In genomic region chr2:132875193-132875592, GRCh38 we compare ENCODE assay signal across 18 cellular contexts.
DNase-seq lines count a peak whose midpoint lies in the region; FAIRE-seq and TF ChIP-seq lines count a peak whose summit lies in the region.
"Had no signal": no experiment of that assay in that cellular context is flagged by ENCODE, and none has a peak within 500 bp of the region (broad histone marks: within the 10 kb centered on the region; RNA-seq: fewer than 3 reads in every experiment).

No MANE protein-coding gene starts in this region.

- H4K12ac ChIP-seq in trophoblast cell (ENCODE audit: low read depth, low read length), result no peak overlapping the region

- no peak overlapping the region for H2BK120ac ChIP-seq in H9 (ENCODE audit: low read depth, low read length, poor library complexity, severe bottlenecking)
- no peak overlapping the region for H2BK120ac ChIP-seq in trophoblast cell (ENCODE audit: insufficient read depth, low read length, poor library complexity)

- no peak overlapping the region for H2AK5ac ChIP-seq in H9 (ENCODE audit: insufficient read length, low read length)
- no peak overlapping the region for H2AK5ac ChIP-seq in trophoblast cell (ENCODE audit: low read length)

- H3K36me3 Mint-ChIP-seq in H9 (ENCODE audit: insufficient read depth in 1 of 3, low read depth in 3 of 3), result no peaks in the 10 kb centered on the region
- no peaks in the 10 kb centered on the region for H3K36me3 Mint-ChIP-seq in endodermal cell (ENCODE audit: low read depth)
- H3K36me3 Mint-ChIP-seq in activated T-helper 2 cell treated with anti-CD3 and anti-CD28 coated beads, Interferon-gamma antibody, Interleukin-2, Interleukin-4, amounts not matched to agents 10 μg/mL and 5 μg/mL and 100 μg/mL, durations not matched to agents 14 hours and 24 hours and 36 hours (ENCODE audit: low read depth), result no peaks in the 10 kb centered on the region

- H2BK20ac ChIP-seq in H9 (ENCODE audit: low read depth, low read length, poor library complexity, severe bottlenecking), result no peak overlapping the region

- no peaks in the 10 kb centered on the region for H3K23me2 ChIP-seq in H9 (ENCODE audit: insufficient read length, low read depth, low read length, poor library complexity, severe bottlenecking)

- H2AFZ ChIP-seq in H9 (ENCODE audit: low read length) (no peak overlapping the region), trophoblast cell (ENCODE audit: insufficient read depth, low read length, poor library complexity) (no peak overlapping the region)

- H4K91ac ChIP-seq in H9 (ENCODE audit: insufficient read length, low read depth, low read length) (no peak overlapping the region), trophoblast cell (ENCODE audit: low read depth, low read length) (no peak overlapping the region)

- H3K36me3 ChIP-seq in endodermal cell (ENCODE audit: control insufficient read depth, insufficient read depth, low read length) (no peaks in the 10 kb centered on the region), trophoblast cell (ENCODE audit: control insufficient read depth in 1 of 2, insufficient read depth in 2 of 2, low read length in 2 of 2) (no peaks in the 10 kb centered on the region)

- no peak overlapping the region for H3K18ac ChIP-seq in H9 (ENCODE audit: insufficient read length, low read depth, low read length)
- no peak overlapping the region for H3K18ac ChIP-seq in trophoblast cell (ENCODE audit: low read length)

- H3K56ac ChIP-seq in H9 (ENCODE audit: insufficient read length, low read depth, low read length), result no peak overlapping the region

- TF ChIP-seq CTCF in H9 (conservative IDR thresholded peaks at IDR 0.05) (0 out of 3 replicates have a peak, but pooled peaks have one; percentile 15), endodermal cell (conservative IDR thresholded peaks at IDR 0.05) (peak; percentile 29), D721Med (IDR thresholded peaks at IDR 0.05; ENCODE audit: insufficient read depth, missing control alignments) (no peak)

- FAIRE-seq in HTR-8/SVneo (lab: Jason Lieb, UNC) (no peak), D721Med (lab: Jason Lieb, UNC) (no peak)
- FAIRE-seq: A204.1, GM12892, HepG2 had no signal

- no peak for DNase-seq in H9
- DNase-seq in endodermal cell, result peak; percentile 48
- no peak for DNase-seq in trophoblast cell
- DNase-seq in activated T-helper 2 cell treated with anti-CD3 and anti-CD28 coated beads, Interferon-gamma antibody, Interleukin-2, Interleukin-4, amounts not matched to agents 10 μg/mL and 5 μg/mL and 100 μg/mL, durations not matched to agents 14 hours and 24 hours and 36 hours (ENCODE audit: low spot score), result no peak
- DNase-seq in HTR-8/SVneo (ENCODE audit: insufficient read length, low spot score), result no peak
- DNase-seq in D721Med (ENCODE audit: insufficient read length, low spot score), result no peak
- DNase-seq: AML-193; Caco-2; CD4-positive, alpha-beta T cell; DMS153; DMS79; GDM1; HFFc6; KG1 had no signal

- H3K23ac ChIP-seq in H9 (ENCODE audit: insufficient read length, low read depth, low read length) (no peak overlapping the region), trophoblast cell (ENCODE audit: low read length) (peak overlapping the region; percentile 98)

- H2BK12ac ChIP-seq in H9 (ENCODE audit: insufficient read length, low read depth, low read length) (no peak overlapping the region), trophoblast cell (ENCODE audit: low read length) (no peak overlapping the region)

- H4K20me1 ChIP-seq in H9 (ENCODE audit: control insufficient read depth, insufficient read depth, insufficient read length), result no peaks in the 10 kb centered on the region

- intact Hi-C loops in activated T-helper 2 cell treated with anti-CD3 and anti-CD28 coated beads, Interferon-gamma antibody, Interleukin-2, Interleukin-4, amounts not matched to agents 10 μg/mL and 5 μg/mL and 100 μg/mL, durations not matched to agents 14 hours and 24 hours and 36 hours (cut with micrococcal nuclease), result no loop called here

- H3K27me3 Mint-ChIP-seq in H9 (ENCODE audit: low read depth) (no peaks in the 10 kb centered on the region), endodermal cell (ENCODE audit: insufficient read depth) (no peaks in the 10 kb centered on the region)
- no peaks in the 10 kb centered on the region for H3K27me3 Mint-ChIP-seq in activated T-helper 2 cell treated with anti-CD3 and anti-CD28 coated beads, Interferon-gamma antibody, Interleukin-2, Interleukin-4, amounts not matched to agents 10 μg/mL and 5 μg/mL and 100 μg/mL, durations not matched to agents 14 hours and 24 hours and 36 hours (ENCODE audit: low read depth)
- H3K27me3 Mint-ChIP-seq: CD4-positive, alpha-beta T cell had no signal

- H2BK5ac ChIP-seq in H9 (ENCODE audit: insufficient read length, low read length) (no peak overlapping the region), trophoblast cell (ENCODE audit: low read depth, low read length, poor library complexity) (no peak overlapping the region)

- H3K9me3 ChIP-seq in H9 (ENCODE audit: control insufficient read depth, low read depth, low read length), result no peaks in the 10 kb centered on the region
- no peaks in the 10 kb centered on the region for H3K9me3 ChIP-seq in endodermal cell (ENCODE audit: control insufficient read depth, low read length)
- no peaks in the 10 kb centered on the region for H3K9me3 ChIP-seq in trophoblast cell (ENCODE audit: insufficient read depth, low read depth, low read length)
- H3K9me3 ChIP-seq: Caco-2 had no signal

- no peak overlapping the region for H4K8ac ChIP-seq in H9 (replicated peaks; ENCODE audit: insufficient read length, low read depth, low read length)
- H4K8ac ChIP-seq in trophoblast cell (ENCODE audit: low read depth, low read length), result no peak overlapping the region

- H3K27me3 ChIP-seq in H9 (ENCODE audit: insufficient read depth, low read length), result no peaks in the 10 kb centered on the region
- H3K27me3 ChIP-seq in endodermal cell (ENCODE audit: control insufficient read depth, insufficient read depth, low read length, poor library complexity, severe bottlenecking), result no peaks in the 10 kb centered on the region
- no peaks in the 10 kb centered on the region for H3K27me3 ChIP-seq in trophoblast cell (ENCODE audit: insufficient read depth, low read length)

- no peak overlapping the region for H3K9ac ChIP-seq in H9 (ENCODE audit: extremely low read depth, insufficient read length, low read length)
- H3K9ac ChIP-seq in endodermal cell (ENCODE audit: extremely low read depth, low read length, poor library complexity, severe bottlenecking), result no peak overlapping the region
- H3K9ac ChIP-seq in trophoblast cell (ENCODE audit: low read length), result no peak overlapping the region

- H3K9me3 Mint-ChIP-seq in H9, result no peaks in the 10 kb centered on the region
- H3K9me3 Mint-ChIP-seq in endodermal cell, result no peaks in the 10 kb centered on the region
- H3K9me3 Mint-ChIP-seq in activated T-helper 2 cell treated with anti-CD3 and anti-CD28 coated beads, Interferon-gamma antibody, Interleukin-2, Interleukin-4, amounts not matched to agents 10 μg/mL and 5 μg/mL and 100 μg/mL, durations not matched to agents 14 hours and 24 hours and 36 hours, result no peaks in the 10 kb centered on the region

- H3K79me2 ChIP-seq in H9 (ENCODE audit: insufficient read depth, low read length), result no peaks in the 10 kb centered on the region
- no peaks in the 10 kb centered on the region for H3K79me2 ChIP-seq in trophoblast cell (ENCODE audit: control insufficient read depth, insufficient read depth, low read length, poor library complexity)

- H3K4me3 ChIP-seq in endodermal cell (ENCODE audit: low read length), result no peak overlapping the region
- H3K4me3 ChIP-seq in trophoblast cell (ENCODE audit: low read depth, low read length), result no peak overlapping the region

- no peak overlapping the region for H2BK15ac ChIP-seq in H9 (ENCODE audit: low read depth, low read length)

- no peak overlapping the region for H3K4me2 ChIP-seq in H9 (ENCODE audit: insufficient read depth, insufficient read length, low read length)
- H3K4me2 ChIP-seq in trophoblast cell (ENCODE audit: low read length), result no peak overlapping the region

- WGBS in H9 (ENCODE audit: extremely low coverage, insufficient read length, low lambda C conversion rate), result no CpG with 5 or more reads among the region's 3 CpGs
- WGBS in endodermal cell (ENCODE audit: insufficient coverage in 1 of 2, insufficient read length in 1 of 2), 2 experiments, result 57 to 84% methylated on average over 1 to 3 of the region's 3 CpGs
- WGBS in trophoblast cell (ENCODE audit: extremely low coverage, insufficient coverage, insufficient read length), result no CpG with 5 or more reads among the region's 3 CpGs

- H3K27ac Mint-ChIP-seq in H9 (peak overlapping the region in 1 of 3 experiments; percentile 36; a peak in 1 of 7 replicates), endodermal cell (no peak overlapping the region)
- H3K27ac Mint-ChIP-seq in activated T-helper 2 cell treated with anti-CD3 and anti-CD28 coated beads, Interferon-gamma antibody, Interleukin-2, Interleukin-4, amounts not matched to agents 10 μg/mL and 5 μg/mL and 100 μg/mL, durations not matched to agents 14 hours and 24 hours and 36 hours, result no peak overlapping the region
- H3K27ac Mint-ChIP-seq: CD4-positive, alpha-beta T cell; HFFc6 had no signal

- no peak overlapping the region for H3K14ac ChIP-seq in H9 (ENCODE audit: insufficient read depth, low read length)
- no peak overlapping the region for H3K14ac ChIP-seq in trophoblast cell (ENCODE audit: low read length)

- H3K27ac ChIP-seq in H9 (ENCODE audit: insufficient read length, low read depth, low read length) (no peak overlapping the region), endodermal cell (ENCODE audit: low read depth, low read length) (no peak overlapping the region), trophoblast cell (ENCODE audit: low read depth, low read length) (no peak overlapping the region)
- H3K27ac ChIP-seq: C4-2B had no signal

- no peak overlapping the region for H3K4me3 Mint-ChIP-seq in H9
- H3K4me3 Mint-ChIP-seq in endodermal cell, result no peak overlapping the region
- no peak overlapping the region for H3K4me3 Mint-ChIP-seq in activated T-helper 2 cell treated with anti-CD3 and anti-CD28 coated beads, Interferon-gamma antibody, Interleukin-2, Interleukin-4, amounts not matched to agents 10 μg/mL and 5 μg/mL and 100 μg/mL, durations not matched to agents 14 hours and 24 hours and 36 hours (ENCODE audit: low read depth)
- H3K4me3 Mint-ChIP-seq: CD4-positive, alpha-beta T cell; HFFc6 had no signal

- peaks cover 3 to 7% of the 10 kb centered on the region in 2 experiments for H3K4me1 Mint-ChIP-seq in H9
- H3K4me1 Mint-ChIP-seq in endodermal cell, result peaks cover 2% of the 10 kb centered on the region
- H3K4me1 Mint-ChIP-seq in activated T-helper 2 cell treated with anti-CD3 and anti-CD28 coated beads, Interferon-gamma antibody, Interleukin-2, Interleukin-4, amounts not matched to agents 10 μg/mL and 5 μg/mL and 100 μg/mL, durations not matched to agents 14 hours and 24 hours and 36 hours (ENCODE audit: low read depth), result no peaks in the 10 kb centered on the region

- H3K4ac ChIP-seq in H9 (ENCODE audit: low read depth, low read length) (no peak overlapping the region), trophoblast cell (ENCODE audit: low read depth, low read length) (no peak overlapping the region)

- H3T11ph ChIP-seq in H9 (ENCODE audit: low read length), result no peak overlapping the region

- H3K79me1 ChIP-seq in H9 (ENCODE audit: insufficient read depth, low read depth, low read length, poor library complexity, severe bottlenecking) (no peaks in the 10 kb centered on the region), trophoblast cell (ENCODE audit: low read length) (no peaks in the 10 kb centered on the region)

- no peak overlapping the region for H4K5ac ChIP-seq in H9 (ENCODE audit: insufficient read length, low read depth, low read length)

- peaks cover 2% of the 10 kb centered on the region; the same call in 1 of the 2 replicates for H3K4me1 ChIP-seq in H9 (ENCODE audit: insufficient read depth, low read length)
- H3K4me1 ChIP-seq in endodermal cell (ENCODE audit: control insufficient read depth, insufficient read depth, low read length), result no peaks in the 10 kb centered on the region
- H3K4me1 ChIP-seq in trophoblast cell (ENCODE audit: control insufficient read depth in 1 of 2, insufficient read depth in 2 of 2, low read length in 2 of 2), result no peaks in the 10 kb centered on the region
- H3K4me1 ChIP-seq: Caco-2 had no signal
